In genomic region chr2:178417916-178418315, GRCh38 we compare ENCODE assay signal across 13 cellular contexts. TPM values are rescaled to one million over a fixed set of nuclear protein-coding genes. Genes with fewer than 3 reads are reported as not detected.
DNase-seq lines count a peak whose midpoint lies in the region; ATAC-seq and TF ChIP-seq lines count a peak whose summit lies in the region.
"Had no signal": no experiment of that assay in that cellular context is flagged by ENCODE, and none has a peak within 500 bp of the region (broad histone marks: within the 10 kb centered on the region; RNA-seq: fewer than 3 reads in every experiment).

No MANE protein-coding gene starts in this region.

- H3K27me3 Mint-ChIP-seq in CD4-positive, CD25-positive, alpha-beta regulatory T cell = no peaks in the 10 kb centered on the region
- H3K27me3 Mint-ChIP-seq in T-helper 17 cell (no peaks in the 10 kb centered on the region), neural crest cell (ENCODE audit: low read depth) (no peaks in the 10 kb centered on the region)
- H3K27me3 Mint-ChIP-seq: B cell had no signal

- no peaks in the 10 kb centered on the region for H3K9me3 ChIP-seq in CD4-positive, CD25-positive, alpha-beta regulatory T cell (ENCODE audit: control insufficient read depth in 2 of 2, low read length in 2 of 2)
- no peaks in the 10 kb centered on the region for H3K9me3 ChIP-seq in T-helper 17 cell (ENCODE audit: control insufficient read depth, low read length, poor library complexity, severe bottlenecking)
- H3K9me3 ChIP-seq: Caco-2 had no signal

- H3K9me3 Mint-ChIP-seq in CD4-positive, CD25-positive, alpha-beta regulatory T cell = peaks cover 0 to 1% (median 0%) of the 10 kb centered on the region in 7 donors
- H3K9me3 Mint-ChIP-seq in neural crest cell = no peaks in the 10 kb centered on the region
- H3K9me3 Mint-ChIP-seq: CD8-positive, alpha-beta memory T cell had no signal

- peak overlapping the region; percentile 0 for H3K27ac ChIP-seq in CD4-positive, CD25-positive, alpha-beta regulatory T cell (ENCODE audit: insufficient read depth, low read length, poor library complexity, severe bottlenecking)

- no peaks in the 10 kb centered on the region for H3K36me3 ChIP-seq in CD4-positive, CD25-positive, alpha-beta regulatory T cell (ENCODE audit: control insufficient read depth, insufficient read depth, low read length)

- peaks cover 13% of the 10 kb centered on the region for H3K36me3 Mint-ChIP-seq in CD4-positive, CD25-positive, alpha-beta regulatory T cell
- H3K36me3 Mint-ChIP-seq in T-helper 17 cell (ENCODE audit: low read depth) (no peaks in the 10 kb centered on the region), neural crest cell (ENCODE audit: low read depth) (peaks cover 4% of the 10 kb centered on the region)

- H3K4me1 Mint-ChIP-seq in CD4-positive, CD25-positive, alpha-beta regulatory T cell = peaks cover 14 to 39% (median 27%) of the 10 kb centered on the region in 4 donors
- peaks cover 20% of the 10 kb centered on the region for H3K4me1 Mint-ChIP-seq in T-helper 17 cell
- peaks cover 24% of the 10 kb centered on the region for H3K4me1 Mint-ChIP-seq in neural crest cell

- H3K4me3 Mint-ChIP-seq in CD4-positive, CD25-positive, alpha-beta regulatory T cell = peak overlapping the region in 1 of 4 donors; percentile 16
- H3K4me3 Mint-ChIP-seq in T-helper 17 cell = no peak overlapping the region
- peak overlapping the region; percentile 3 for H3K4me3 Mint-ChIP-seq in neural crest cell
- H3K4me3 Mint-ChIP-seq: B cell, CD14-positive monocyte had no signal

- H3K4me3 ChIP-seq in CD4-positive, CD25-positive, alpha-beta regulatory T cell (ENCODE audit: low read depth, low read length) = no peak overlapping the region
- H3K4me3 ChIP-seq in epithelial cell of esophagus (ENCODE audit: low read length) = no peak overlapping the region

- peaks cover 14% of the 10 kb centered on the region for H3K4me1 ChIP-seq in CD4-positive, CD25-positive, alpha-beta regulatory T cell (ENCODE audit: control insufficient read depth, insufficient read depth, low read length, poor library complexity, severe bottlenecking)
- H3K4me1 ChIP-seq: Caco-2 had no signal

- no peak for ATAC-seq in CD4-positive, CD25-positive, alpha-beta regulatory T cell (ENCODE audit: low read depth in 2 of 2)
- ATAC-seq in T-helper 17 cell = no peak

- TF ChIP-seq CTCF in epithelial cell of esophagus (IDR thresholded peaks at IDR 0.05; ENCODE audit: insufficient read depth, low read depth, low read length, missing control alignments) (no peak), neural crest cell (conservative IDR thresholded peaks at IDR 0.05) (no peak)

- no peaks in the 10 kb centered on the region for H3K27me3 ChIP-seq in CD4-positive, CD25-positive, alpha-beta regulatory T cell (ENCODE audit: control insufficient read depth, insufficient read depth, low read length)

- DNase-seq in CD4-positive, CD25-positive, alpha-beta regulatory T cell = no peak
- DNase-seq in T-helper 17 cell (no peak), epithelial cell of esophagus (ENCODE audit: low read depth) (peak; percentile 68), neural crest cell (ENCODE audit: low read depth, low spot score) (no peak), NCI-H446 treated with DMSO at 0.1 percent for 48 hours (lab: John Stamatoyannopoulos, UW) (no peak), NCI-H82 treated with DMSO at 0.1 percent for 48 hours (lab: John Stamatoyannopoulos, UW; ENCODE audit: unreplicated experiment) (no peak)
- no peak for DNase-seq in activated naive CD4-positive, alpha-beta T cell (lab: John Stamatoyannopoulos, UW)
- DNase-seq: Caco-2; CD8-positive, alpha-beta memory T cell; DMS53; GF-D8 had no signal

- H3K27ac Mint-ChIP-seq in CD4-positive, CD25-positive, alpha-beta regulatory T cell = no peak overlapping the region
- peak overlapping the region; percentile 39 for H3K27ac Mint-ChIP-seq in T-helper 17 cell
- H3K27ac Mint-ChIP-seq in neural crest cell (ENCODE audit: unreplicated experiment) = no peak overlapping the region
- H3K27ac Mint-ChIP-seq: B cell had no signal

RNA-seq across cellular contexts. Expression of gene PRKRA, which starts 33.1 kb away (rescaled TPM):
- total RNA-seq in CD4-positive, CD25-positive, alpha-beta regulatory T cell = 103 TPM
- 10 to 100 TPM; 50.8 to 58.6 (median 52.7) TPM for polyA plus RNA-seq in CD4-positive, CD25-positive, alpha-beta regulatory T cell
- total RNA-seq in T-helper 17 cell (100 to 1,000 TPM; 110 to 119 TPM), neural crest cell (91.9 and 96.3 TPM in 2 replicates)

RNA-seq across cellular contexts. Expression of gene PJVK, which starts 33.3 kb away (rescaled TPM):
- 3.1 TPM for total RNA-seq in CD4-positive, CD25-positive, alpha-beta regulatory T cell
- under 1 TPM; 0.22 to 0.72 (median 0.45) TPM for polyA plus RNA-seq in CD4-positive, CD25-positive, alpha-beta regulatory T cell
- total RNA-seq in T-helper 17 cell (1 to 10 TPM; 3.8 to 6.1 TPM), neural crest cell (5.8 and 6.2 TPM in 2 replicates)
- polyA plus RNA-seq: CD14-positive monocyte; CD8-positive, alpha-beta memory T cell had no signal
